ENCODE assay signal across 1 cellular context in genomic region chr3:5019411-5020261, GRCh38.
A peak's percentile ranks its signal among the peaks of the same experiment; 100 is the strongest.
TF ChIP-seq lines count a peak whose summit lies in the region.

No MANE protein-coding gene starts in this region.

TF ChIP-seq in K562, 482 proteins besides CTCF, POLR2A, EP300 and RAD21 (continued from another document):
- TF ChIP-seq CHD7 (IDR thresholded peaks at IDR 0.05; ENCODE audit: low read depth, low read length) = no peak
- no peak for TF ChIP-seq ZNF121 (CRISPR knock-in tag; conservative IDR thresholded peaks at IDR 0.05)
- no peak for TF ChIP-seq ATF4 (CRISPR knock-in tag; IDR thresholded peaks at IDR 0.05)
- TF ChIP-seq PRMT5 (CRISPR knock-in tag; IDR thresholded peaks at IDR 0.05) = no peak
- no peak; the same call in 1 of the 2 replicates for TF ChIP-seq ETV5 (CRISPR knock-in tag; IDR thresholded peaks at IDR 0.05; ENCODE audit: low read depth)
- no peak for TF ChIP-seq PHTF2 (CRISPR knock-in tag; IDR thresholded peaks at IDR 0.05)
- no peak for TF ChIP-seq IRF9 (tag; IDR thresholded peaks at IDR 0.05)
- no peak for TF ChIP-seq HOXB6 (CRISPR knock-in tag; IDR thresholded peaks at IDR 0.05; ENCODE audit: borderline replicate concordance)
- no peak for TF ChIP-seq ZNF274 (IDR thresholded peaks at IDR 0.05; ENCODE audit: borderline replicate concordance, low read depth, low read length)
- TF ChIP-seq ZBTB17 (CRISPR knock-in tag; IDR thresholded peaks at IDR 0.05) = 0 out of 2 replicates have a peak, but pooled peaks have one; percentile 29
- no peak for TF ChIP-seq ELF2 (CRISPR knock-in tag; IDR thresholded peaks at IDR 0.05)
- peak; percentile 84 to 86 for TF ChIP-seq HDAC1 (IDR thresholded peaks at IDR 0.05)
- 0 out of 2 replicates have a peak, but pooled peaks have one; percentile 52 for TF ChIP-seq GABPB1 (CRISPR knock-in tag; IDR thresholded peaks at IDR 0.05)
- peak; percentile 71 for TF ChIP-seq ATF7 (IDR thresholded peaks at IDR 0.05)
- no peak for TF ChIP-seq ZZZ3 (IDR thresholded peaks at IDR 0.05)
